11 cellular contexts compared by ENCODE assay signal in genomic region chr17:63932721-63933120, GRCh38.
DNase-seq lines count a peak whose midpoint lies in the region; ATAC-seq and TF ChIP-seq lines count a peak whose summit lies in the region.
"Had no signal": no experiment of that assay in that cellular context is flagged by ENCODE, and none has a peak within 500 bp of the region (broad histone marks: within the 10 kb centered on the region; RNA-seq: fewer than 3 reads in every experiment).

No MANE protein-coding gene starts in this region.

- no peaks in the 10 kb centered on the region for H3K27me3 ChIP-seq in DND-41 (ENCODE audit: insufficient read depth, low read length, poor library complexity)

- H3K27ac ChIP-seq in DND-41 (ENCODE audit: low read length) = peak overlapping the region; percentile 61
- H3K27ac ChIP-seq: neutrophil had no signal

- ATAC-seq in DND-41 (ENCODE audit: insufficient read depth, low read depth) (no peak), GM19395 (IDR thresholded peaks at IDR 0.05; ENCODE audit: unreplicated experiment) (peak; percentile 26), HG03460 (IDR thresholded peaks at IDR 0.05; ENCODE audit: unreplicated experiment) (peak; percentile 11), GM18520 (IDR thresholded peaks at IDR 0.05; ENCODE audit: unreplicated experiment) (no peak)
- no peak for ATAC-seq in central memory CD8-positive, alpha-beta T cell (replicated peaks; ENCODE audit: extremely low read depth, poor library complexity, severe bottlenecking)

- peak overlapping the region; percentile 79 for H3K4me3 Mint-ChIP-seq in central memory CD8-positive, alpha-beta T cell

- peak overlapping the region in 1 of 2 experiments; percentile 62; a peak in 2 of 4 replicates for H3K4me3 ChIP-seq in DND-41 (ENCODE audit: low read depth in 1 of 2, low read length in 2 of 2)

- H4K20me1 ChIP-seq in DND-41 (ENCODE audit: insufficient read depth, low read length) = no peaks in the 10 kb centered on the region

- H3K27me3 Mint-ChIP-seq in central memory CD8-positive, alpha-beta T cell = no peaks in the 10 kb centered on the region

- no peaks in the 10 kb centered on the region for H3K79me2 ChIP-seq in DND-41 (ENCODE audit: insufficient read depth, low read length)

- H3K4me2 ChIP-seq in DND-41 (ENCODE audit: insufficient read depth, low read length) = peak overlapping the region; percentile 86

- TF ChIP-seq CTCF in DND-41 (IDR thresholded peaks at IDR 0.05; ENCODE audit: borderline replicate concordance, extremely low read depth, low read length, poor library complexity, severe bottlenecking) = no peak

- H3K36me3 Mint-ChIP-seq in central memory CD8-positive, alpha-beta T cell (ENCODE audit: insufficient read depth) = peaks cover 1% of the 10 kb centered on the region

- H3K4me1 Mint-ChIP-seq in central memory CD8-positive, alpha-beta T cell = peaks cover 22% of the 10 kb centered on the region

- no peaks in the 10 kb centered on the region for H3K36me3 ChIP-seq in DND-41 (ENCODE audit: insufficient read depth, low read length)
- H3K36me3 ChIP-seq: neutrophil had no signal

- H3K9me3 Mint-ChIP-seq in central memory CD8-positive, alpha-beta T cell = no peaks in the 10 kb centered on the region

- 0 out of 2 replicates have a peak overlapping the region, but pooled peaks have one; percentile 19 for H2AFZ ChIP-seq in DND-41 (ENCODE audit: low read depth, low read length)

- H3K9ac ChIP-seq in DND-41 (ENCODE audit: low read depth, low read length) = peak overlapping the region; percentile 40

- DNase-seq in DND-41 (no peak), AG20443 (ENCODE audit: low spot score) (no peak), NCI-H2227 (lab: John Stamatoyannopoulos, UW; ENCODE audit: unreplicated experiment) (no peak)
- no peak for DNase-seq in central memory CD8-positive, alpha-beta T cell (ENCODE audit: low spot score in 2 of 2)
- no peak for DNase-seq in central memory CD4-positive, alpha-beta T cell
- DNase-seq: cerebellar nuclear complex, NCI-H446 had no signal

- peaks cover 22% of the 10 kb centered on the region for H3K4me1 ChIP-seq in DND-41 (ENCODE audit: insufficient read depth, low read length)

- no peaks in the 10 kb centered on the region for H3K9me3 ChIP-seq in DND-41 (ENCODE audit: insufficient read depth, low read length, severe bottlenecking)
- H3K9me3 ChIP-seq: neutrophil had no signal

- H3K27ac Mint-ChIP-seq in central memory CD8-positive, alpha-beta T cell (ENCODE audit: low read depth) = peak overlapping the region; percentile 73

Comparison
In these comparisons a context has a peak if more than half of its experiments do, and no peak if none do; other contexts are left out.
1. ATAC-seq: peak in GM19395 (single experiment) and HG03460 (single experiment); none in DND-41 (single experiment), central memory CD8-positive, alpha-beta T cell (single experiment) and GM18520 (single experiment).